ENCODE assay signal across 8 cellular contexts in the genomic region with DNA sequence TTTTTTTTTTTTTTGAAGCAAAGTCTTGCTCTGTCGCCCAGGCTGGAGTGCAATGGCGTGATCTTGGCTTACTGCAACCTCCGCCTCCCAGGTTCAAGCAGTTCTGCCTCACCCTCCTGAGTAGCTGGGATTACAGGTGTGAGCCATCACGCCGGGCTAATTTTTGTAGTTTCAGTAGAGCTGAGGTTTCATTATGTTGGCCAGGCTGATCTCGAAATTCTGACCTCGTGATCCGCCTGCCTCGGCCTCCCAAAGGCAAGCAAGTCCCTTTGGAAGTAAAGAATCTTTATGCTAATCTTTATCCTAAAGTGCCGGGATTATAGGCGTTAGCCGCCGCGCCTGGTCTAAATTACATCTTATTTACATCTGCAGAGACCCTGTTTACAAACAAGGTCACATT. TPM values are rescaled to one million over a fixed set of nuclear protein-coding genes. Genes with fewer than 3 reads are reported as not detected.
DNase-seq lines count a peak whose midpoint lies in the region; ATAC-seq and TF ChIP-seq lines count a peak whose summit lies in the region.

No MANE protein-coding gene starts in this region.

- H3K27ac Mint-ChIP-seq in T-helper 17 cell: peak overlapping the region; percentile 99
- no peak overlapping the region for H3K27ac Mint-ChIP-seq in stimulated activated naive B cell treated with anti-CD40 and anti-IgM and Interleukin-4, amounts not matched to agents 10 μg/mL and 1 μg/mL and 100 μg/mL, for 72 hours

- H3K9me3 Mint-ChIP-seq in activated T-cell treated with anti-CD3 and anti-CD28 coated beads, Interleukin-2, amount 50 U/mL, for 4 hours: no peaks in the 10 kb centered on the region
- H3K9me3 Mint-ChIP-seq in stimulated activated naive B cell treated with anti-CD40 and anti-IgM and Interleukin-4, amounts not matched to agents 10 μg/mL and 1 μg/mL and 100 μg/mL, for 72 hours: no peaks in the 10 kb centered on the region

- no peak overlapping the region for H2BK5ac ChIP-seq in trophoblast cell (ENCODE audit: low read depth, low read length, poor library complexity)

- no peak overlapping the region for H3K14ac ChIP-seq in trophoblast cell (ENCODE audit: low read length)

- H3K36me3 ChIP-seq in esophagus squamous epithelium: peaks cover 8 to 20% (median 10%) of the 10 kb centered on the region in 3 donors
- peaks cover 12 to 13% of the 10 kb centered on the region in 2 experiments for H3K36me3 ChIP-seq in trophoblast cell (ENCODE audit: control insufficient read depth in 1 of 2, insufficient read depth in 2 of 2, low read length in 2 of 2)

- no peak for ATAC-seq in activated T-cell treated with anti-CD3 and anti-CD28 coated beads, Interleukin-2, amount 50 U/mL, for 4 hours
- ATAC-seq in T-helper 17 cell: no peak
- ATAC-seq in stimulated activated naive B cell treated with anti-CD40 and anti-IgM and Interleukin-4, amounts not matched to agents 10 μg/mL and 1 μg/mL and 100 μg/mL, for 72 hours (replicated peaks): no peak

- no peak overlapping the region for H3K4ac ChIP-seq in trophoblast cell (ENCODE audit: low read depth, low read length)

- peaks cover 23 to 68% (median 32%) of the 10 kb centered on the region in 3 donors for H3K4me1 ChIP-seq in esophagus squamous epithelium
- H3K4me1 ChIP-seq in trophoblast cell (ENCODE audit: control insufficient read depth in 1 of 2, insufficient read depth in 2 of 2, low read length in 2 of 2): peaks cover 2% of the 10 kb centered on the region in 2 experiments

- H4K8ac ChIP-seq in trophoblast cell (ENCODE audit: low read depth, low read length): no peak overlapping the region

- no peak overlapping the region for H3K23ac ChIP-seq in trophoblast cell (ENCODE audit: low read length)

- no peak for TF ChIP-seq CTCF in esophagus squamous epithelium (IDR thresholded peaks at IDR 0.05)

- H3K4me3 ChIP-seq in esophagus squamous epithelium (peak overlapping the region in 3 of 4 donors; percentile 3 to 99 (median 83)), trophoblast cell (ENCODE audit: low read depth, low read length) (no peak overlapping the region)

- H4K91ac ChIP-seq in trophoblast cell (ENCODE audit: low read depth, low read length): no peak overlapping the region

- no peak overlapping the region for H2BK12ac ChIP-seq in trophoblast cell (ENCODE audit: low read length)

- no peak for TF ChIP-seq POLR2A in esophagus squamous epithelium (IDR thresholded peaks at IDR 0.05)

- intact Hi-C loops in esophagus squamous epithelium (cut with DNase I): no loop called here

- H3K4me3 Mint-ChIP-seq in activated T-cell treated with anti-CD3 and anti-CD28 coated beads, Interleukin-2, amount 50 U/mL, for 4 hours: peak overlapping the region; percentile 95
- H3K4me3 Mint-ChIP-seq in T-helper 17 cell: peak overlapping the region; percentile 100
- peak overlapping the region; percentile 46 to 89 for H3K4me3 Mint-ChIP-seq in stimulated activated naive B cell treated with anti-CD40 and anti-IgM and Interleukin-4, amounts not matched to agents 10 μg/mL and 1 μg/mL and 100 μg/mL, for 72 hours

- H3K79me2 ChIP-seq in trophoblast cell (ENCODE audit: control insufficient read depth, insufficient read depth, low read length, poor library complexity): no peaks in the 10 kb centered on the region

- no peaks in the 10 kb centered on the region for H3K27me3 ChIP-seq in esophagus squamous epithelium
- no peaks in the 10 kb centered on the region for H3K27me3 ChIP-seq in trophoblast cell (ENCODE audit: insufficient read depth, low read length)

- H3K36me3 Mint-ChIP-seq in activated T-cell treated with anti-CD3 and anti-CD28 coated beads, Interleukin-2, amount 50 U/mL, for 4 hours (ENCODE audit: insufficient read depth): peaks cover 15% of the 10 kb centered on the region
- peaks cover 5% of the 10 kb centered on the region for H3K36me3 Mint-ChIP-seq in T-helper 17 cell (ENCODE audit: low read depth)
- H3K36me3 Mint-ChIP-seq in stimulated activated naive B cell treated with anti-CD40 and anti-IgM and Interleukin-4, amounts not matched to agents 10 μg/mL and 1 μg/mL and 100 μg/mL, for 72 hours: peaks cover 9 to 30% of the 10 kb centered on the region in 2 donors

- H4K12ac ChIP-seq in trophoblast cell (ENCODE audit: low read depth, low read length): no peak overlapping the region

- no peak overlapping the region for H2AK5ac ChIP-seq in trophoblast cell (ENCODE audit: low read length)

- H2AFZ ChIP-seq in trophoblast cell (ENCODE audit: insufficient read depth, low read length, poor library complexity): no peak overlapping the region

- H3K27ac ChIP-seq in esophagus squamous epithelium: peak overlapping the region in 3 of 4 donors; percentile 39 to 44 (median 40)
- no peak overlapping the region for H3K27ac ChIP-seq in trophoblast cell (ENCODE audit: low read depth, low read length)

- H3K4me1 Mint-ChIP-seq in activated T-cell treated with anti-CD3 and anti-CD28 coated beads, Interleukin-2, amount 50 U/mL, for 4 hours (ENCODE audit: low read depth): peaks cover 47% of the 10 kb centered on the region
- H3K4me1 Mint-ChIP-seq in T-helper 17 cell: peaks cover 31% of the 10 kb centered on the region
- peaks cover 21 to 45% of the 10 kb centered on the region in 2 donors for H3K4me1 Mint-ChIP-seq in stimulated activated naive B cell treated with anti-CD40 and anti-IgM and Interleukin-4, amounts not matched to agents 10 μg/mL and 1 μg/mL and 100 μg/mL, for 72 hours

- no peak for DNase-seq in activated T-cell treated with anti-CD3 and anti-CD28 coated beads, Interleukin-2, amount 50 U/mL, for 4 hours
- DNase-seq in activated T-cell treated with anti-CD3 and anti-CD28 coated beads for 4 hours (no peak), T-helper 17 cell (no peak), esophagus squamous epithelium (lab: John Stamatoyannopoulos, UW) (no peak), OCI-M2 (lab: John Stamatoyannopoulos, UW; ENCODE audit: unreplicated experiment) (no peak), SK-N-DZ (ENCODE audit: low spot score) (no peak), trophoblast cell (no peak)
- DNase-seq in stimulated activated naive B cell treated with anti-CD40 and anti-IgM and Interleukin-4, amounts not matched to agents 10 μg/mL and 1 μg/mL and 100 μg/mL, for 72 hours: no peak

- H2BK120ac ChIP-seq in trophoblast cell (ENCODE audit: insufficient read depth, low read length, poor library complexity): no peak overlapping the region

- WGBS in esophagus squamous epithelium, 2 donors: 47 to 80% methylated on average over 11 of the region's 14 CpGs
- WGBS in trophoblast cell (ENCODE audit: extremely low coverage, insufficient coverage, insufficient read length): no CpG with 5 or more reads among the region's 14 CpGs

- peaks cover 2% of the 10 kb centered on the region for H3K79me1 ChIP-seq in trophoblast cell (ENCODE audit: low read length)

- H3K27me3 Mint-ChIP-seq in activated T-cell treated with anti-CD3 and anti-CD28 coated beads, Interleukin-2, amount 50 U/mL, for 4 hours (ENCODE audit: low read depth): no peaks in the 10 kb centered on the region
- peaks cover 4% of the 10 kb centered on the region for H3K27me3 Mint-ChIP-seq in T-helper 17 cell
- peaks cover 12% of the 10 kb centered on the region in 2 donors for H3K27me3 Mint-ChIP-seq in stimulated activated naive B cell treated with anti-CD40 and anti-IgM and Interleukin-4, amounts not matched to agents 10 μg/mL and 1 μg/mL and 100 μg/mL, for 72 hours

- no peak overlapping the region for H3K9ac ChIP-seq in trophoblast cell (ENCODE audit: low read length)

- H3K4me2 ChIP-seq in trophoblast cell (ENCODE audit: low read length): no peak overlapping the region

- no peaks in the 10 kb centered on the region for H3K9me3 ChIP-seq in T-helper 17 cell (ENCODE audit: control insufficient read depth, low read length, poor library complexity, severe bottlenecking)
- H3K9me3 ChIP-seq in esophagus squamous epithelium: no peaks in the 10 kb centered on the region
- H3K9me3 ChIP-seq in trophoblast cell (ENCODE audit: insufficient read depth, low read depth, low read length): peaks cover 3% of the 10 kb centered on the region

- H3K18ac ChIP-seq in trophoblast cell (ENCODE audit: low read length): no peak overlapping the region

RNA-seq across cellular contexts. Expression of a gene that starts 1.5 kb away (rescaled TPM):
- 10 to 100 TPM; 26.0 to 31.6 (median 27.8) TPM for total RNA-seq in activated T-cell treated with anti-CD3 and anti-CD28 coated beads, Interleukin-2, amount 50 U/mL, for 4 hours
- total RNA-seq in T-helper 17 cell: 10 to 100 TPM; 11.9 to 15.6 TPM
- 10 to 100 TPM in 3 of 4 donors, 1 to 10 TPM in 1; 9.4 to 36.0 (median 14.9) TPM for total RNA-seq in esophagus squamous epithelium
- 33.9 and 48.5 TPM in 2 replicates for polyA plus RNA-seq in SK-N-DZ (2014; cell fraction: cytosol; rRNA removed)
- polyA plus RNA-seq in SK-N-DZ (2014; cell fraction: nucleus; rRNA removed): 52.4 and 61.1 TPM in 2 replicates
- polyA plus RNA-seq in trophoblast cell (2013): 9.7 and 10.5 TPM in 2 replicates

RNA-seq across cellular contexts. Expression of a gene that starts 32.8 kb away (rescaled TPM):
- total RNA-seq in activated T-cell treated with anti-CD3 and anti-CD28 coated beads, Interleukin-2, amount 50 U/mL, for 4 hours: under 1 TPM; 0.42 to 0.73 (median 0.61) TPM
- total RNA-seq in T-helper 17 cell (under 1 TPM; 0.75 to 0.76 TPM), esophagus squamous epithelium (1 to 10 TPM; 1.6 to 5.0 (median 3.2) TPM)
- polyA plus RNA-seq in SK-N-DZ (2014; cell fraction: cytosol; rRNA removed): 757 and 774 TPM in 2 replicates
- polyA plus RNA-seq in SK-N-DZ (2014; cell fraction: nucleus; rRNA removed): 230 and 363 TPM in 2 replicates
- polyA plus RNA-seq in trophoblast cell (2013): 139 and 141 TPM in 2 replicates
